ENCODE assay signal across 34 cellular contexts in genomic region chr16:15530085-15530484, GRCh38.
"Had no signal": no experiment of that assay in that cellular context is flagged by ENCODE, and none has a peak within 500 bp of the region (broad histone marks: within the 10 kb centered on the region; RNA-seq: fewer than 3 reads in every experiment).

No MANE protein-coding gene starts in this region.

- H3K27me3 Mint-ChIP-seq: activated CD4-positive, alpha-beta memory T cell treated with anti-CD3 and anti-CD28 coated beads for 36 hours; activated CD4-positive, alpha-beta T cell treated with anti-CD3 and anti-CD28 coated beads, Interleukin-2, amount 10 ng/mL, durations not matched to agents 24 days and 14 days; activated CD8-positive, alpha-beta memory T cell treated with anti-CD3 and anti-CD28 coated beads, Interleukin-2, amount 10 ng/mL, durations not matched to agents 7 days and 5 days; activated naive CD4-positive, alpha-beta T cell treated with anti-CD3 and anti-CD28 coated beads, Interleukin-2, amount 50 U/mL, for 24 hours; effector memory CD8-positive, alpha-beta T cell had no signal

- H3K4me3 Mint-ChIP-seq: activated B cell treated with CpG ODN at 0.5 μM for 24 hours; activated CD4-positive, alpha-beta memory T cell treated with anti-CD3 and anti-CD28 coated beads for 36 hours; activated CD4-positive, alpha-beta T cell treated with anti-CD3 and anti-CD28 coated beads, Interleukin-2, amount 10 ng/mL, durations not matched to agents 24 days and 14 days; activated CD8-positive, alpha-beta memory T cell treated with anti-CD3 and anti-CD28 coated beads, Interleukin-2, amount 10 ng/mL, durations not matched to agents 7 days and 5 days; activated CD8-positive, alpha-beta T cell treated with anti-CD3 and anti-CD28 coated beads, Interleukin-2, amount 10 ng/mL, durations not matched to agents 7 days and 5 days; activated naive CD4-positive, alpha-beta T cell treated with anti-CD3 and anti-CD28 coated beads for 36 hours; activated naive CD4-positive, alpha-beta T cell treated with anti-CD3 and anti-CD28 coated beads, Interleukin-2, amount 50 U/mL, for 24 hours; activated T-helper 1 cell treated with anti-CD3 and anti-CD28 coated beads, Interleukin-12 subunit alpha, Interleukin-12 subunit beta, Interleukin-2, Interleukin-4 antibody, amounts not matched to agents 30 ng/mL and 10 ng/mL and 1 ng/mL, durations not matched to agents 14 hours and 24 hours and 36 hours; dendritic cell treated with granulocyte-macrophage colony-stimulating factor and Interleukin-4, amounts not matched to agents 40 ng/mL and 50 ng/mL, for 4 days; effector memory CD8-positive, alpha-beta T cell; T-cell; T-helper 1 cell treated with Interleukin-12 subunit alpha and Interleukin-12 subunit beta and Interleukin-4 antibody, amounts not matched to agents 30 μg/mL and 1 μg/mL, for 36 hours had no signal

- H3K9me3 ChIP-seq: body of pancreas, gastrocnemius medialis, heart left ventricle had no signal

- H3K9me3 Mint-ChIP-seq: activated B cell treated with CpG ODN at 0.5 μM for 24 hours; activated CD4-positive, alpha-beta memory T cell treated with anti-CD3 and anti-CD28 coated beads for 36 hours; activated naive CD4-positive, alpha-beta T cell treated with anti-CD3 and anti-CD28 coated beads for 36 hours; activated naive CD4-positive, alpha-beta T cell treated with anti-CD3 and anti-CD28 coated beads, Interleukin-2, amount 50 U/mL, for 24 hours; activated T-helper 2 cell treated with anti-CD3 and anti-CD28 coated beads, Interferon-gamma antibody, Interleukin-2, Interleukin-4, amounts not matched to agents 10 μg/mL and 5 μg/mL and 100 μg/mL, durations not matched to agents 14 hours and 24 hours and 36 hours; dendritic cell treated with granulocyte-macrophage colony-stimulating factor and Interleukin-4, amounts not matched to agents 40 ng/mL and 50 ng/mL, for 4 days; effector memory CD8-positive, alpha-beta T cell; T-cell had no signal

- H3K4me1 ChIP-seq: body of pancreas, esophagus muscularis mucosa, foreskin keratinocyte, gastrocnemius medialis, heart left ventricle had no signal

- DNase-seq: activated B cell treated with CpG ODN at 0.5 μM for 24 hours; activated CD4-positive, alpha-beta memory T cell treated with anti-CD3 and anti-CD28 coated beads for 36 hours; activated CD4-positive, alpha-beta T cell treated with anti-CD3 and anti-CD28 coated beads, Interleukin-2, amount 10 ng/mL, durations not matched to agents 24 days and 14 days; activated CD8-positive, alpha-beta memory T cell treated with anti-CD3 and anti-CD28 coated beads, Interleukin-2, amount 10 ng/mL, durations not matched to agents 7 days and 5 days; activated CD8-positive, alpha-beta memory T cell treated with anti-CD3 and anti-CD28 coated beads, Interleukin-2, amount 50 U/mL, for 4 hours; activated CD8-positive, alpha-beta T cell treated with anti-CD3 and anti-CD28 coated beads, Interleukin-2, amount 10 ng/mL, durations not matched to agents 7 days and 5 days; activated effector memory CD4-positive, alpha-beta T cell treated with anti-CD3 and anti-CD28 coated beads, Interleukin-2, amount 50 U/mL, for 16 hours; activated naive CD4-positive, alpha-beta T cell treated with anti-CD3 and anti-CD28 coated beads for 36 hours; activated T-cell treated with anti-CD3 and anti-CD28 coated beads, Interleukin-2, amount 50 U/mL, for 1 hour; activated T-cell treated with anti-CD3 and anti-CD28 coated beads, Interleukin-2, amount 50 U/mL, for 48 hours; amniotic stem cell; aorta; body of pancreas; central memory CD4-positive, alpha-beta T cell; cerebellar nuclear complex; effector CD4-positive, alpha-beta T cell; effector memory CD8-positive, alpha-beta T cell; erythroblast; foreskin keratinocyte; gastrocnemius medialis; glutamatergic neuron; heart left ventricle; SW 1271; T-cell; T1000; WERI-Rb-1 had no signal

- H3K36me3 ChIP-seq: gastrocnemius medialis, WERI-Rb-1 had no signal

- H3K27ac ChIP-seq: body of pancreas, coronary artery, esophagus muscularis mucosa, foreskin keratinocyte, gastrocnemius medialis, heart left ventricle, WERI-Rb-1 had no signal

- H3K36me3 Mint-ChIP-seq: activated CD4-positive, alpha-beta memory T cell treated with anti-CD3 and anti-CD28 coated beads for 36 hours; activated CD8-positive, alpha-beta memory T cell treated with anti-CD3 and anti-CD28 coated beads, Interleukin-2, amount 10 ng/mL, durations not matched to agents 7 days and 5 days; T-cell had no signal

- H3K27ac Mint-ChIP-seq: activated B cell treated with CpG ODN at 0.5 μM for 24 hours; activated CD4-positive, alpha-beta memory T cell treated with anti-CD3 and anti-CD28 coated beads for 36 hours; activated CD4-positive, alpha-beta T cell treated with anti-CD3 and anti-CD28 coated beads, Interleukin-2, amount 10 ng/mL, durations not matched to agents 24 days and 14 days; activated CD8-positive, alpha-beta memory T cell treated with anti-CD3 and anti-CD28 coated beads, Interleukin-2, amount 10 ng/mL, durations not matched to agents 7 days and 5 days; activated CD8-positive, alpha-beta T cell treated with anti-CD3 and anti-CD28 coated beads, Interleukin-2, amount 10 ng/mL, durations not matched to agents 7 days and 5 days; activated naive CD4-positive, alpha-beta T cell treated with anti-CD3 and anti-CD28 coated beads for 36 hours; activated naive CD4-positive, alpha-beta T cell treated with anti-CD3 and anti-CD28 coated beads, Interleukin-2, amount 50 U/mL, for 24 hours; activated T-helper 1 cell treated with anti-CD3 and anti-CD28 coated beads, Interleukin-12 subunit alpha, Interleukin-12 subunit beta, Interleukin-2, Interleukin-4 antibody, amounts not matched to agents 30 ng/mL and 10 ng/mL and 1 ng/mL, durations not matched to agents 14 hours and 24 hours and 36 hours; activated T-helper 2 cell treated with anti-CD3 and anti-CD28 coated beads, Interferon-gamma antibody, Interleukin-2, Interleukin-4, amounts not matched to agents 10 μg/mL and 5 μg/mL and 100 μg/mL, durations not matched to agents 14 hours and 24 hours and 36 hours; dendritic cell treated with granulocyte-macrophage colony-stimulating factor and Interleukin-4, amounts not matched to agents 40 ng/mL and 50 ng/mL, for 4 days; effector memory CD8-positive, alpha-beta T cell; T-cell; T-helper 1 cell treated with Interleukin-12 subunit alpha and Interleukin-12 subunit beta and Interleukin-4 antibody, amounts not matched to agents 30 μg/mL and 1 μg/mL, for 36 hours had no signal

- H3K4me3 ChIP-seq: body of pancreas, coronary artery, esophagus muscularis mucosa, gastrocnemius medialis, heart left ventricle had no signal

- H3K4me1 Mint-ChIP-seq: activated CD4-positive, alpha-beta T cell treated with anti-CD3 and anti-CD28 coated beads, Interleukin-2, amount 10 ng/mL, durations not matched to agents 24 days and 14 days; activated CD8-positive, alpha-beta memory T cell treated with anti-CD3 and anti-CD28 coated beads, Interleukin-2, amount 10 ng/mL, durations not matched to agents 7 days and 5 days; activated naive CD4-positive, alpha-beta T cell treated with anti-CD3 and anti-CD28 coated beads, Interleukin-2, amount 50 U/mL, for 24 hours; T-cell had no signal

- ATAC-seq: activated CD4-positive, CD25-positive, alpha-beta regulatory T cell treated with anti-CD3 and anti-CD28 coated beads, Interleukin-2, amount 50 U/mL, for 24 hours; activated CD8-positive, alpha-beta memory T cell treated with anti-CD3 and anti-CD28 coated beads, Interleukin-2, amount 10 ng/mL, durations not matched to agents 7 days and 5 days; activated CD8-positive, alpha-beta T cell treated with anti-CD3 and anti-CD28 coated beads, Interleukin-2, amount 10 ng/mL, durations not matched to agents 7 days and 5 days; body of pancreas; effector memory CD8-positive, alpha-beta T cell; foreskin keratinocyte; gastrocnemius medialis; T-cell had no signal

- H3K27me3 ChIP-seq: body of pancreas, esophagus muscularis mucosa, foreskin keratinocyte, gastrocnemius medialis, heart left ventricle had no signal
